In the genomic region with DNA sequence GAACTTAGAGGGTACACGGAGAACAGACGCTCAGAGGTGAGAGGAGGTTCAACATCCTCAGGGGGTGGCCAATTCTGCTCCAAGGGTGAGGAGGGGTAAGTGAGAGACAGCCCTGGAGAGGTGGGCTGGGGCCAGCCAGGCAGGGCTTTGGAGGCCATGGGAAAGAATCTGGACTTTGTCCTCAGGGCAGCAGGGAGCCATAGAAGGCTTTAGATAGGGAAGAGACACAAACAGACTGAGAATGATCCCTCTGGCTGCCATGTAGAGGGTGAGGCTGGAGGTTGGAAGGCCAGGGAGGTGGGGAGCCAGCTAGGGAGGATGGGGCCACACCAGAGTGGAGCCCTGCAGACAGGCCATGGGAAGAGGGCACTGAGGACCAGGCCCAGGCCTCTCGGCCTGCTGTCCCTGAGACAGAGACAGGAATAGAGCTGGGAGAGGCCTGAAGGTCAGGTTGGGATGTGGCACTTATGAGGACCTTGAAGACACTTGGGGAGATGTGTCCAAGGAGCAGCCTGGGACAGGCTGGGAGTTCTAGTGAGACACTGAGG, we compare ENCODE assay signal across 26 cellular contexts. TPM values are rescaled to one million over a fixed set of nuclear protein-coding genes. Genes with fewer than 3 reads are reported as not detected.
A peak's percentile ranks its signal among the peaks of the same experiment; 100 is the strongest.
DNase-seq lines count a peak whose midpoint lies in the region; ATAC-seq and TF ChIP-seq lines count a peak whose summit lies in the region.
"Had no signal": no experiment of that assay in that cellular context is flagged by ENCODE, and none has a peak within 500 bp of the region (broad histone marks: within the 10 kb centered on the region; RNA-seq: fewer than 3 reads in every experiment).

No MANE protein-coding gene starts in this region.

- DNase-seq in Right ventricle myocardium inferior (ENCODE audit: missing footprints): peak; percentile 44
- DNase-seq in left cardiac atrium: no peak
- no peak for DNase-seq in central memory CD8-positive, alpha-beta T cell (ENCODE audit: low spot score in 2 of 2)
- DNase-seq in neural crest cell (ENCODE audit: low read depth, low spot score): no peak
- no peak for DNase-seq in thyroid gland
- DNase-seq in mesenteric fat pad (ENCODE audit: low spot score): no peak
- DNase-seq in NCI-H1092 treated with DMSO at 0.1 percent for 48 hours (lab: John Stamatoyannopoulos, UW): no peak
- DNase-seq: ACHN; C1 segment of cervical spinal cord; EL; Kasumi-1; NCI-H187 treated with DMSO at 0.1 percent for 48 hours; NCI-H774; OCI-M1; SHP77 treated with DMSO at 0.1 percent for 48 hours; stimulated activated CD4-positive, alpha-beta T cell treated with anti-CD3 and anti-CD28 coated beads, Interleukin-1b, Interleukin-23, amount 100 ng/mL, for 48 hours; stimulated activated naive CD4-positive, alpha-beta T cell treated with Interleukin-2 at 50 U/mL for 16 hours; T-cell; trophoblast cell had no signal

- peak overlapping the region; percentile 88 to 94 (median 93) for H3K27ac ChIP-seq in thyroid gland
- H3K27ac ChIP-seq: coronary artery, prostate gland had no signal

- H3K4me3 ChIP-seq in thyroid gland (replicated peaks in 1 of 3): no peak overlapping the region
- H3K4me3 ChIP-seq: coronary artery, prostate gland had no signal

- peaks cover 28% of the 10 kb centered on the region for H3K36me3 Mint-ChIP-seq in central memory CD8-positive, alpha-beta T cell (ENCODE audit: insufficient read depth)
- peaks cover 8% of the 10 kb centered on the region for H3K36me3 Mint-ChIP-seq in neural crest cell (ENCODE audit: low read depth)

- no peak for TF ChIP-seq CTCF in neural crest cell (conservative IDR thresholded peaks at IDR 0.05)
- TF ChIP-seq CTCF in thyroid gland (IDR thresholded peaks at IDR 0.05): no peak

- no peaks in the 10 kb centered on the region for H3K9me3 Mint-ChIP-seq in central memory CD8-positive, alpha-beta T cell
- H3K9me3 Mint-ChIP-seq in neural crest cell: no peaks in the 10 kb centered on the region
- H3K9me3 Mint-ChIP-seq: nephron, T-cell had no signal

- H3K9me3 ChIP-seq in thyroid gland: no peaks in the 10 kb centered on the region
- H3K9me3 ChIP-seq: prostate gland had no signal

- 85 to 98% methylated on average over 3 of the region's 3 CpGs for WGBS in thyroid gland, 2 donors

- no peak for ATAC-seq in Right ventricle myocardium inferior
- no peak for ATAC-seq in left cardiac atrium
- ATAC-seq in central memory CD8-positive, alpha-beta T cell (replicated peaks; ENCODE audit: extremely low read depth, poor library complexity, severe bottlenecking): no peak
- ATAC-seq in GM18517 (IDR thresholded peaks at IDR 0.05; ENCODE audit: unreplicated experiment): no peak
- ATAC-seq: T-cell had no signal

- no peak for TF ChIP-seq POLR2A in thyroid gland (IDR thresholded peaks at IDR 0.05)

- peaks cover 67 to 83% of the 10 kb centered on the region in 2 donors for H3K4me1 ChIP-seq in thyroid gland

- intact Hi-C loops in Right ventricle myocardium inferior (cut with DNase I) (no loop called here), left cardiac atrium (cut with DNase I) (no loop called here), thyroid gland (cut with DNase I) (no loop called here)

- peak overlapping the region; percentile 73 for H3K27ac Mint-ChIP-seq in central memory CD8-positive, alpha-beta T cell (ENCODE audit: low read depth)
- peak overlapping the region; percentile 35 for H3K27ac Mint-ChIP-seq in neural crest cell (ENCODE audit: unreplicated experiment)
- H3K27ac Mint-ChIP-seq: nephron, T-cell had no signal

- H3K27me3 Mint-ChIP-seq in central memory CD8-positive, alpha-beta T cell: no peaks in the 10 kb centered on the region
- no peaks in the 10 kb centered on the region for H3K27me3 Mint-ChIP-seq in neural crest cell (ENCODE audit: low read depth)
- H3K27me3 Mint-ChIP-seq: T-cell had no signal

- peaks cover 17 to 21% of the 10 kb centered on the region in 2 donors for H3K36me3 ChIP-seq in thyroid gland

- H3K4me1 Mint-ChIP-seq in central memory CD8-positive, alpha-beta T cell: peaks cover 30% of the 10 kb centered on the region
- H3K4me1 Mint-ChIP-seq in neural crest cell: peaks cover 6% of the 10 kb centered on the region

- no peak overlapping the region for H3K4me3 Mint-ChIP-seq in central memory CD8-positive, alpha-beta T cell
- H3K4me3 Mint-ChIP-seq in neural crest cell: no peak overlapping the region
- H3K4me3 Mint-ChIP-seq: nephron, T-cell had no signal

- H3K27me3 ChIP-seq in thyroid gland: no peaks in the 10 kb centered on the region

RNA-seq across cellular contexts. Expression of a gene that starts 29.2 kb away (rescaled TPM):
- total RNA-seq in Right ventricle myocardium inferior: not detected
- total RNA-seq in left cardiac atrium: under 1 TPM; 0.15 to 0.31 TPM
- total RNA-seq in neural crest cell: 0.43 and 0.47 TPM in 2 replicates
- 1 to 10 TPM in 1 of 4 donors, under 1 TPM in 2, not detected in 1; 0.13 to 3.2 (median 0.68) TPM for total RNA-seq in thyroid gland
- total RNA-seq in mesenteric fat pad: 0.39 TPM
- total RNA-seq: glomerular endothelial cell had no signal

RNA-seq across cellular contexts. Expression of a gene that starts 29.5 kb away (rescaled TPM):
- 114 TPM for total RNA-seq in Right ventricle myocardium inferior
- total RNA-seq in left cardiac atrium: 100 to 1,000 TPM; 110 to 119 TPM
- total RNA-seq in neural crest cell: 147 and 150 TPM in 2 replicates
- total RNA-seq in thyroid gland: 100 to 1,000 TPM; 166 to 285 (median 190) TPM
- total RNA-seq in mesenteric fat pad: 189 TPM

RNA-seq across cellular contexts. Expression of a gene that starts 37.5 kb away (rescaled TPM):
- total RNA-seq in Right ventricle myocardium inferior (not detected), left cardiac atrium (not detected), neural crest cell (1.7 and 2.5 TPM in 2 replicates), thyroid gland (not detected), mesenteric fat pad (not detected)
- total RNA-seq: fibroblast of lung, glomerular endothelial cell, H1, prostate gland, T-cell had no signal
